In genomic region chr5:64532212-64532611, GRCh38 we compare ENCODE assay signal across 11 cellular contexts. TPM values are rescaled to one million over a fixed set of nuclear protein-coding genes. Genes with fewer than 3 reads are reported as not detected.
"Had no signal": no experiment of that assay in that cellular context is flagged by ENCODE, and none has a peak within 500 bp of the region (broad histone marks: within the 10 kb centered on the region; RNA-seq: fewer than 3 reads in every experiment).

No MANE protein-coding gene starts in this region.

- ATAC-seq: activated CD8-positive, alpha-beta T cell treated with anti-CD3 and anti-CD28 coated beads, Interleukin-2, amount 10 ng/mL, durations not matched to agents 7 days and 5 days; heart left ventricle; mucosa of descending colon; naive thymus-derived CD8-positive, alpha-beta T cell; right cardiac atrium; stimulated activated effector memory CD8-positive, alpha-beta T cell treated with anti-CD3 and anti-CD28 coated beads, Interleukin-12 subunit alpha, Interleukin-12 subunit beta, amount 100 ng/mL, for 72 hours had no signal

- H3K4me3 Mint-ChIP-seq: activated CD8-positive, alpha-beta T cell treated with anti-CD3 and anti-CD28 coated beads, Interleukin-2, amount 10 ng/mL, durations not matched to agents 7 days and 5 days; naive thymus-derived CD8-positive, alpha-beta T cell; stimulated activated effector memory CD8-positive, alpha-beta T cell treated with anti-CD3 and anti-CD28 coated beads, Interleukin-12 subunit alpha, Interleukin-12 subunit beta, amount 100 ng/mL, for 72 hours had no signal

- H3K36me3 Mint-ChIP-seq: naive thymus-derived CD8-positive, alpha-beta T cell; stimulated activated effector memory CD8-positive, alpha-beta T cell treated with anti-CD3 and anti-CD28 coated beads, Interleukin-12 subunit alpha, Interleukin-12 subunit beta, amount 100 ng/mL, for 72 hours had no signal

- H3K36me3 ChIP-seq: cardiac muscle cell, heart left ventricle had no signal

- H3K27me3 ChIP-seq: cardiac muscle cell, heart left ventricle had no signal

- H3K4me1 Mint-ChIP-seq: naive thymus-derived CD8-positive, alpha-beta T cell; stimulated activated effector memory CD8-positive, alpha-beta T cell treated with anti-CD3 and anti-CD28 coated beads, Interleukin-12 subunit alpha, Interleukin-12 subunit beta, amount 100 ng/mL, for 72 hours had no signal

- H3K27ac ChIP-seq: cardiac muscle cell, heart left ventricle had no signal

- DNase-seq: activated CD4-positive, alpha-beta T cell treated with anti-CD3 and anti-CD28 coated beads for 4 hours; activated CD8-positive, alpha-beta memory T cell treated with anti-CD3 and anti-CD28 coated beads, Interleukin-2, amount 50 U/mL, for 48 hours; activated CD8-positive, alpha-beta T cell treated with anti-CD3 and anti-CD28 coated beads, Interleukin-2, amount 10 ng/mL, durations not matched to agents 7 days and 5 days; activated naive CD4-positive, alpha-beta T cell; heart left ventricle; mucosa of descending colon; naive thymus-derived CD8-positive, alpha-beta T cell; right cardiac atrium; trophoblast cell had no signal

- H3K9me3 ChIP-seq: heart left ventricle, mucosa of descending colon had no signal

- H3K9me3 Mint-ChIP-seq: naive thymus-derived CD8-positive, alpha-beta T cell; stimulated activated effector memory CD8-positive, alpha-beta T cell treated with anti-CD3 and anti-CD28 coated beads, Interleukin-12 subunit alpha, Interleukin-12 subunit beta, amount 100 ng/mL, for 72 hours had no signal

- H3K4me3 ChIP-seq: cardiac muscle cell, heart left ventricle, mucosa of descending colon had no signal

- H3K27ac Mint-ChIP-seq: activated CD8-positive, alpha-beta T cell treated with anti-CD3 and anti-CD28 coated beads, Interleukin-2, amount 10 ng/mL, durations not matched to agents 7 days and 5 days; naive thymus-derived CD8-positive, alpha-beta T cell; stimulated activated effector memory CD8-positive, alpha-beta T cell treated with anti-CD3 and anti-CD28 coated beads, Interleukin-12 subunit alpha, Interleukin-12 subunit beta, amount 100 ng/mL, for 72 hours had no signal

RNA-seq across cellular contexts. Expression of gene RGS7BP, which starts 26.4 kb away (rescaled TPM):
- total RNA-seq: activated CD8-positive, alpha-beta T cell treated with anti-CD3 and anti-CD28 coated beads, Interleukin-2, amount 10 ng/mL, durations not matched to agents 7 days and 5 days; naive thymus-derived CD8-positive, alpha-beta T cell had no signal
